28 cellular contexts compared by ENCODE assay signal in genomic region chr6:110653381-110653780, GRCh38.
DNase-seq lines count a peak whose midpoint lies in the region; ATAC-seq, FAIRE-seq and TF ChIP-seq lines count a peak whose summit lies in the region.
"Had no signal": no experiment of that assay in that cellular context is flagged by ENCODE, and none has a peak within 500 bp of the region (broad histone marks: within the 10 kb centered on the region; RNA-seq: fewer than 3 reads in every experiment).

No MANE protein-coding gene starts in this region.

- H3K27me3 ChIP-seq in prostate gland (replicated peaks; ENCODE audit: insufficient read depth), result no peaks in the 10 kb centered on the region
- H3K27me3 ChIP-seq in thyroid gland, result no peaks in the 10 kb centered on the region
- H3K27me3 ChIP-seq: SJSA1, upper lobe of left lung had no signal

- peak overlapping the region; percentile 74 to 82 for H3K27ac ChIP-seq in prostate gland
- H3K27ac ChIP-seq in thyroid gland, result no peak overlapping the region
- H3K27ac ChIP-seq: KMS-11, SJSA1, upper lobe of left lung had no signal

- BruUV-seq in MCF 10A (replicated peaks; lab: Mats Ljungman, UMichigan), result no TSS peak

- peaks cover 10% of the 10 kb centered on the region for H3K4me1 ChIP-seq in prostate gland (replicated peaks)
- no peaks in the 10 kb centered on the region for H3K4me1 ChIP-seq in thyroid gland
- H3K4me1 ChIP-seq: SJSA1, upper lobe of left lung had no signal

- H3K27me3 Mint-ChIP-seq in activated T-helper 17 cell treated with anti-CD3 and anti-CD28 coated beads, Interleukin-2, amount 50 U/mL, for 72 hours, result no peaks in the 10 kb centered on the region
- H3K27me3 Mint-ChIP-seq in MCF 10A (ENCODE audit: insufficient read depth, unreplicated experiment), result no peaks in the 10 kb centered on the region
- H3K27me3 Mint-ChIP-seq: activated CD4-positive, alpha-beta memory T cell treated with anti-CD3 and anti-CD28 coated beads for 36 hours; natural killer cell treated with Interleukin-12 subunit alpha and Interleukin-12 subunit beta and Interleukin-15 and Interleukin-18, amount 100 ng/mL, for 72 hours had no signal

- DNase-seq in GM12891 (ENCODE audit: insufficient read length, low spot score) (no peak), NCI-H146 treated with DMSO at 0.1 percent for 48 hours (lab: John Stamatoyannopoulos, UW; ENCODE audit: unreplicated experiment) (peak; percentile 45), prostate gland (ENCODE audit: low spot score) (no peak), MCF 10A (ENCODE audit: unreplicated experiment) (no peak), thyroid gland (no peak), NCI-H2081 (lab: John Stamatoyannopoulos, UW) (no peak)
- DNase-seq: activated CD4-positive, alpha-beta memory T cell treated with anti-CD3 and anti-CD28 coated beads for 36 hours; activated CD4-positive, CD25-positive, alpha-beta regulatory T cell treated with anti-CD3 and anti-CD28 coated beads, Interleukin-2, amount 50 U/mL, for 72 hours; activated CD8-positive, alpha-beta memory T cell treated with anti-CD3 and anti-CD28 coated beads, Interleukin-2, amount 50 U/mL, for 48 hours; activated naive CD4-positive, alpha-beta T cell treated with anti-CD3 and anti-CD28 coated beads, Interleukin-2, amount 50 U/mL, for 16 hours; amniotic stem cell; effector memory CD4-positive, alpha-beta T cell; GOT3; HFFc6; NCI-H2029 treated with DMSO at 0.1 percent for 48 hours; NCI-H510A treated with DMSO at 0.1 percent for 48 hours; stimulated activated CD4-positive, alpha-beta T cell treated with anti-CD3 and anti-CD28 coated beads, Interleukin-2, amount 100 ng/mL, for 24 hours; upper lobe of left lung had no signal

- H3K4me1 Mint-ChIP-seq in activated T-helper 17 cell treated with anti-CD3 and anti-CD28 coated beads, Interleukin-2, amount 50 U/mL, for 72 hours, result peaks cover 23% of the 10 kb centered on the region
- peaks cover 11% of the 10 kb centered on the region for H3K4me1 Mint-ChIP-seq in MCF 10A (ENCODE audit: insufficient read depth, unreplicated experiment)

- intact Hi-C loops in prostate gland (cut with DNase I) (no loop called here), MCF 10A (cut with micrococcal nuclease) (no loop called here), thyroid gland (cut with DNase I) (no loop called here)

- ATAC-seq in activated T-helper 17 cell treated with anti-CD3 and anti-CD28 coated beads, Interleukin-2, amount 50 U/mL, for 72 hours (replicated peaks), result peak; percentile 71
- ATAC-seq: natural killer cell treated with Interleukin-12 subunit alpha and Interleukin-12 subunit beta and Interleukin-15 and Interleukin-18, amount 100 ng/mL, for 72 hours had no signal

- H3K4me3 Mint-ChIP-seq in activated T-helper 17 cell treated with anti-CD3 and anti-CD28 coated beads, Interleukin-2, amount 50 U/mL, for 72 hours, result no peak overlapping the region
- H3K4me3 Mint-ChIP-seq in MCF 10A (ENCODE audit: unreplicated experiment), result no peak overlapping the region
- H3K4me3 Mint-ChIP-seq: activated CD4-positive, alpha-beta memory T cell treated with anti-CD3 and anti-CD28 coated beads for 36 hours; CD14-positive monocyte; HFFc6; natural killer cell treated with Interleukin-12 subunit alpha and Interleukin-12 subunit beta and Interleukin-15 and Interleukin-18, amount 100 ng/mL, for 72 hours had no signal

- no peak overlapping the region for H3K27ac Mint-ChIP-seq in activated T-helper 17 cell treated with anti-CD3 and anti-CD28 coated beads, Interleukin-2, amount 50 U/mL, for 72 hours
- no peak overlapping the region for H3K27ac Mint-ChIP-seq in MCF 10A (ENCODE audit: low read depth, unreplicated experiment)
- H3K27ac Mint-ChIP-seq: activated CD4-positive, alpha-beta memory T cell treated with anti-CD3 and anti-CD28 coated beads for 36 hours; natural killer cell treated with Interleukin-12 subunit alpha and Interleukin-12 subunit beta and Interleukin-15 and Interleukin-18, amount 100 ng/mL, for 72 hours had no signal

- H3K9me3 Mint-ChIP-seq in activated T-helper 17 cell treated with anti-CD3 and anti-CD28 coated beads, Interleukin-2, amount 50 U/mL, for 72 hours, result no peaks in the 10 kb centered on the region
- peaks cover 5% of the 10 kb centered on the region for H3K9me3 Mint-ChIP-seq in MCF 10A (ENCODE audit: unreplicated experiment)
- H3K9me3 Mint-ChIP-seq: activated CD4-positive, alpha-beta memory T cell treated with anti-CD3 and anti-CD28 coated beads for 36 hours; CD14-positive monocyte; HFFc6; natural killer cell treated with Interleukin-12 subunit alpha and Interleukin-12 subunit beta and Interleukin-15 and Interleukin-18, amount 100 ng/mL, for 72 hours had no signal

- H3K4me3 ChIP-seq in prostate gland (no peak overlapping the region), thyroid gland (replicated peaks in 1 of 3) (no peak overlapping the region)
- H3K4me3 ChIP-seq: SJSA1, smooth muscle cell, upper lobe of left lung had no signal

- no peak for TF ChIP-seq CTCF in prostate gland (IDR thresholded peaks at IDR 0.05)
- no peak for TF ChIP-seq CTCF in MCF 10A (IDR thresholded peaks at IDR 0.05; ENCODE audit: unreplicated experiment)
- TF ChIP-seq CTCF in thyroid gland (IDR thresholded peaks at IDR 0.05), result no peak

- CTCF ChIA-PET in MCF 10A (lab: Yijun Ruan, JAX), result interaction anchor here (1.5 kb wide), 1 partner anchor 297 kb away, joined by 3 read pairs; no protein-coding TSS in a partner anchor

- FAIRE-seq in GM12891 (lab: Jason Lieb, UNC), result peak; percentile 52
- FAIRE-seq: colon, D721Med, HTR-8/SVneo, keratinocyte had no signal

- H3K9me3 ChIP-seq in prostate gland (no peaks in the 10 kb centered on the region), thyroid gland (no peaks in the 10 kb centered on the region)
- H3K9me3 ChIP-seq: SJSA1, upper lobe of left lung had no signal

- POLR2A ChIA-PET in MCF 10A (lab: Yijun Ruan, JAX), result no interaction called here

- TF ChIP-seq POLR2A in GM12891 (IDR thresholded peaks at IDR 0.05; ENCODE audit: low read depth, low read length), result no peak
- no peak for TF ChIP-seq POLR2A in prostate gland (IDR thresholded peaks at IDR 0.05)
- TF ChIP-seq POLR2A in thyroid gland (IDR thresholded peaks at IDR 0.05), result no peak

- H3K36me3 ChIP-seq in prostate gland, result no peaks in the 10 kb centered on the region
- H3K36me3 ChIP-seq in thyroid gland, result no peaks in the 10 kb centered on the region
- H3K36me3 ChIP-seq: upper lobe of left lung had no signal

- 51% methylated on average over 1 of the region's 1 CpG for WGBS in prostate gland
- 95% methylated on average over 1 of the region's 1 CpG for WGBS in thyroid gland, 2 donors

- no peaks in the 10 kb centered on the region for H3K36me3 Mint-ChIP-seq in activated T-helper 17 cell treated with anti-CD3 and anti-CD28 coated beads, Interleukin-2, amount 50 U/mL, for 72 hours (ENCODE audit: low read depth)
- no peaks in the 10 kb centered on the region for H3K36me3 Mint-ChIP-seq in MCF 10A (ENCODE audit: insufficient read depth, unreplicated experiment)
- H3K36me3 Mint-ChIP-seq: activated CD4-positive, alpha-beta memory T cell treated with anti-CD3 and anti-CD28 coated beads for 36 hours; natural killer cell treated with Interleukin-12 subunit alpha and Interleukin-12 subunit beta and Interleukin-15 and Interleukin-18, amount 100 ng/mL, for 72 hours had no signal

TF ChIP-seq in GM12891, 5 proteins besides CTCF, POLR2A, EP300 and RAD21:
- TF ChIP-seq TAF1 (IDR thresholded peaks at IDR 0.05; ENCODE audit: low read depth, low read length) (no peak), SPI1 (IDR thresholded peaks at IDR 0.05; ENCODE audit: low read depth, low read length) (no peak), POU2F2 (IDR thresholded peaks at IDR 0.05; ENCODE audit: low read depth, low read length) (no peak), POLR2AphosphoS5 (IDR thresholded peaks at IDR 0.05; ENCODE audit: low read depth, low read length) (no peak), PAX5 (IDR thresholded peaks at IDR 0.05; ENCODE audit: insufficient read depth, low read length, severe bottlenecking) (no peak)
TF ChIP-seq in GM12891: peak in this region for 0.

Comparison
In these comparisons a context has a peak if more than half of its experiments do, and no peak if none do; other contexts are left out.
1. H3K27ac ChIP-seq: peak in prostate gland (2 of 2); none in thyroid gland (0 of 3).